1 cellular context compared by ENCODE assay signal in genomic region chr15:39936681-39937080, GRCh38.
TF ChIP-seq lines count a peak whose summit lies in the region.

No MANE protein-coding gene starts in this region.

TF ChIP-seq in GM12878, 131 proteins besides CTCF, POLR2A, EP300 and RAD21:
- TF ChIP-seq GATAD2B (conservative IDR thresholded peaks at IDR 0.05; ENCODE audit: low read depth) (no peak), CREB1 (IDR thresholded peaks at IDR 0.05; ENCODE audit: low read depth) (no peak), HDAC2 (IDR thresholded peaks at IDR 0.05) (no peak), ATF7 (IDR thresholded peaks at IDR 0.05; ENCODE audit: low read depth) (no peak), PML (IDR thresholded peaks at IDR 0.05; ENCODE audit: low read length) (no peak), BMI1 (IDR thresholded peaks at IDR 0.05; ENCODE audit: borderline replicate concordance) (no peak), PAX5 (IDR thresholded peaks at IDR 0.05; ENCODE audit: borderline replicate concordance, low read depth, low read length) (no peak), RAD51 (IDR thresholded peaks at IDR 0.05) (no peak), ZNF687 (IDR thresholded peaks at IDR 0.05) (no peak), ETV6 (conservative IDR thresholded peaks at IDR 0.05 in 1 of 2, IDR thresholded peaks at IDR 0.05 in 1 of 2; ENCODE audit: borderline replicate concordance in 1 of 2, low read depth in 1 of 2) (no peak), MTA3 (IDR thresholded peaks at IDR 0.05; ENCODE audit: borderline replicate concordance, low read length) (no peak), NR2C1 (IDR thresholded peaks at IDR 0.05) (no peak), YY1 (IDR thresholded peaks at IDR 0.05; ENCODE audit: low read depth, low read length) (no peak), NBN (IDR thresholded peaks at IDR 0.05) (no peak), IRF5 (IDR thresholded peaks at IDR 0.05; ENCODE audit: borderline replicate concordance) (no peak), BCL11A (IDR thresholded peaks at IDR 0.05; ENCODE audit: low read depth, low read length) (no peak), CEBPZ (IDR thresholded peaks at IDR 0.05; ENCODE audit: low read depth, low read length) (no peak)
